1 cellular context compared by ENCODE assay signal in the genomic region with DNA sequence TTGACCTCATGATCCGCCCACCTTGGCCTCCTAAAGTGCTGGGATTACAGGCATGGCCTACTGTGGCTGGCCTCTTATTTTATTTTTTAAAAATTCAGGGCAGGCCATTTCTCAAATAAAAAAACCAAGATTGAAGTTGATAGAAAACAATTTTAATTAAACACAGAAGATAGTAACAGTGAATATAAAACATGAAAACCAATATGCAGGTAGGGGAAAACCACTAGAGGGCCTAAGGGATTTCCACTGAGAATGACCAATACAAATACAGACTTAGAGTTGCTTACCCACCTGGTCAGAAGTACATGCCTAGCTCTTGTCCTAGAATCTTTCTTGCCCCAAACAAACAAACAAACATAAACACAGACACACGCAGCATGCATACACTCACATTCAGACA.
TF ChIP-seq lines count a peak whose summit lies in the region.

No MANE protein-coding gene starts in this region.

TF ChIP-seq in K562, 482 proteins besides CTCF, POLR2A, EP300 and RAD21:
- TF ChIP-seq KAT7 (CRISPR knock-in tag; IDR thresholded peaks at IDR 0.05; ENCODE audit: borderline replicate concordance) (no peak), EGR1 (conservative IDR thresholded peaks at IDR 0.05) (0 out of 2 replicates have a peak, but pooled peaks have one; percentile 14)
